Comparison of ENCODE assay signal across 21 cellular contexts in the genomic region with DNA sequence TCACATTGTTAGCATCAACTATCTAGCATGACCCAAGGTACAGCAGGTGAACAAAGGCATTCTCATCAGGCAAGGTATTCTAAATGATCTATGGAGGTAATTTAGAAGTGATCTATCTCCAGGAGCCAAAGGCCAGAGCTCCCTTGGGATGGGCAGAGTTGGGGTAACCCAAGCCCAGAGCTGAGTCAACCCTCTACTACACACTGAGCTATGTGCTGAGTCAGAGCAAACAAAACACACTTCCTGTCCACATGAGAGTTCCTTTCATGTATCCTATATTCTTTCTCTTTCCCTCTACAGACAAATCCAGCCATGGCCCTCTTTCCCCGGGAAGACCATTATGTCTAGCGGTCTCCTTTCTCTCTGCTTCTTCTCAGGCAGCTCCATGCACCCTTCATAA.
DNase-seq lines count a peak whose midpoint lies in the region; ATAC-seq, FAIRE-seq and TF ChIP-seq lines count a peak whose summit lies in the region.
"Had no signal": no experiment of that assay in that cellular context is flagged by ENCODE, and none has a peak within 500 bp of the region (broad histone marks: within the 10 kb centered on the region; RNA-seq: fewer than 3 reads in every experiment).

No MANE protein-coding gene starts in this region.

- no peaks in the 10 kb centered on the region for H3K36me3 ChIP-seq in K562 (ENCODE audit: control insufficient read depth, insufficient read depth, low read length)
- H3K36me3 ChIP-seq: ascending aorta, spleen had no signal

- no peak for TF ChIP-seq POLR2A in K562 (conservative IDR thresholded peaks at IDR 0.05)

- no peaks in the 10 kb centered on the region for H3K9me3 ChIP-seq in K562 (replicated peaks; ENCODE audit: control insufficient read depth, insufficient read depth, low read depth, low read length)
- H3K9me3 ChIP-seq: ascending aorta, spleen had no signal

- 0 out of 3 replicates have a peak, but pooled peaks have one; percentile 27 for ATAC-seq in K562
- no peak for ATAC-seq in GM21786 (IDR thresholded peaks at IDR 0.05; ENCODE audit: unreplicated experiment)
- ATAC-seq: activated CD8-positive, alpha-beta T cell treated with anti-CD3 and anti-CD28 coated beads for 36 hours; CD8-positive, alpha-beta T cell had no signal

- intact Hi-C loops in K562 (cut with micrococcal nuclease): no loop called here

- DNase-seq in DMS53 treated with DMSO at 0.1 percent for 48 hours (lab: John Stamatoyannopoulos, UW; ENCODE audit: unreplicated experiment) (peak; percentile 7), GM12865 (ENCODE audit: low read depth) (peak; percentile 35), HT1080 (ENCODE audit: low read depth) (peak; percentile 75), K562 (ENCODE audit: extremely low read depth in 1 of 4, low spot score in 3 of 4) (no peak), pons (ENCODE audit: low spot score) (no peak), GM19240 (ENCODE audit: insufficient read length, low spot score) (no peak), NCI-H146 treated with DMSO at 0.1 percent for 48 hours (lab: John Stamatoyannopoulos, UW; ENCODE audit: unreplicated experiment) (no peak)
- DNase-seq: activated CD4-positive, CD25-positive, alpha-beta regulatory T cell; activated CD8-positive, alpha-beta T cell treated with anti-CD3 and anti-CD28 coated beads for 36 hours; activated T-cell treated with anti-CD3 and anti-CD28 coated beads, Interleukin-2, amount 50 U/mL, for 48 hours; CD8-positive, alpha-beta T cell; NCI-H1092; NCI-H446 treated with DMSO at 0.1 percent for 48 hours; spleen; stimulated activated CD4-positive, alpha-beta T cell treated with anti-CD3 and anti-CD28 coated beads, Interleukin-4, amount 100 ng/mL, for 24 hours; T1000 had no signal

- H3K9me1 ChIP-seq in K562 (ENCODE audit: control insufficient read depth, insufficient read depth, low read length): no peaks in the 10 kb centered on the region

- no peak for TF ChIP-seq CTCF in GM12865 (IDR thresholded peaks at IDR 0.05; ENCODE audit: insufficient read depth, low read depth, low read length, missing control alignments)
- no peak for TF ChIP-seq CTCF in K562 (IDR thresholded peaks at IDR 0.05 in 2 of 3, conservative IDR thresholded peaks at IDR 0.05 in 1 of 3; ENCODE audit: insufficient read depth in 2 of 3, low read depth in 1 of 3, low read length in 3 of 3)

- BruUV-seq in K562 (replicated peaks; lab: Mats Ljungman, UMichigan): no TSS peak

- H4K20me1 ChIP-seq in K562 (replicated peaks; ENCODE audit: control insufficient read depth, insufficient read depth, low read length): no peaks in the 10 kb centered on the region

- H3K79me2 ChIP-seq in K562 (ENCODE audit: control insufficient read depth, insufficient read depth, low read length): no peaks in the 10 kb centered on the region

- FAIRE-seq in K562 (lab: Jason Lieb, UNC): no peak
- FAIRE-seq: frontal cortex, GM19239, keratinocyte had no signal

- no peaks in the 10 kb centered on the region for H3K4me1 ChIP-seq in K562 (replicated peaks in 1 of 2; ENCODE audit: control insufficient read depth in 2 of 2, insufficient read depth in 2 of 2, low read length in 2 of 2)
- H3K4me1 ChIP-seq: ascending aorta, spleen had no signal

- H3K4me2 ChIP-seq in K562 (ENCODE audit: insufficient read depth, low read length): no peak overlapping the region

- no peak overlapping the region for H2AFZ ChIP-seq in K562 (ENCODE audit: low read depth, low read length)

- H3K9ac ChIP-seq in K562 (ENCODE audit: insufficient read depth in 1 of 2, low read depth in 2 of 2, low read length in 2 of 2): no peak overlapping the region

- in situ Hi-C loops in K562 (cut with MboI): no loop called here

- peaks cover 10 to 30% of the 10 kb centered on the region in 2 experiments; a peak in 4 of 5 replicates for H3K27me3 ChIP-seq in K562 (ENCODE audit: control insufficient read depth in 2 of 2, insufficient read depth in 2 of 2, low read length in 2 of 2)
- H3K27me3 ChIP-seq: ascending aorta had no signal

- H3K27ac ChIP-seq in K562 (ENCODE audit: extremely low read depth, low read depth, low read length): no peak overlapping the region
- H3K27ac ChIP-seq: ascending aorta, spleen had no signal

- no peak for TF ChIP-seq RAD21 in K562 (CRISPR knock-in tag; conservative IDR thresholded peaks at IDR 0.05 in 1 of 2, IDR thresholded peaks at IDR 0.05 in 1 of 2)

- 0% methylated on average over 2 of the region's 2 CpGs for WGBS in K562 (ENCODE audit: insufficient coverage, low coverage, missing lambda C conversion rate)

- H3K4me3 ChIP-seq in GM12865 (ENCODE audit: low read depth, low read length): no peak overlapping the region
- no peak overlapping the region for H3K4me3 ChIP-seq in K562
- H3K4me3 ChIP-seq: ascending aorta, spleen had no signal

- no peak for TF ChIP-seq EP300 in K562 (IDR thresholded peaks at IDR 0.05; ENCODE audit: low read length)

- CTCF ChIA-PET in K562 (lab: Yijun Ruan, JAX; ENCODE audit: low intra/inter-chr PET ratio): no interaction called here

- POLR2A ChIA-PET in K562 (lab: Yijun Ruan, JAX): interaction anchor here (1.8 kb wide), 1 partner anchor 11 kb away, joined by 5 read pairs; no protein-coding TSS in a partner anchor

TF ChIP-seq in K562, 482 proteins besides CTCF, POLR2A, EP300 and RAD21:
- TF ChIP-seq ELF1 (tag; IDR thresholded peaks at IDR 0.05): no peak
- TF ChIP-seq ZNF316 (IDR thresholded peaks at IDR 0.05): peak; percentile 39; the same call in 1 of the 2 replicates
TF ChIP-seq in K562: peak in this region for 1.

Comparison
In these comparisons a context has a peak if more than half of its experiments do, and no peak if none do; other contexts are left out.
1. DNase-seq: peak in DMS53 treated with DMSO at 0.1 percent for 48 hours (single experiment), GM12865 (single experiment) and HT1080 (single experiment); none in K562 (0 of 4), pons (single experiment), GM19240 (single experiment) and NCI-H146 treated with DMSO at 0.1 percent for 48 hours (single experiment).